ENCODE assay signal across 11 cellular contexts in the genomic region with DNA sequence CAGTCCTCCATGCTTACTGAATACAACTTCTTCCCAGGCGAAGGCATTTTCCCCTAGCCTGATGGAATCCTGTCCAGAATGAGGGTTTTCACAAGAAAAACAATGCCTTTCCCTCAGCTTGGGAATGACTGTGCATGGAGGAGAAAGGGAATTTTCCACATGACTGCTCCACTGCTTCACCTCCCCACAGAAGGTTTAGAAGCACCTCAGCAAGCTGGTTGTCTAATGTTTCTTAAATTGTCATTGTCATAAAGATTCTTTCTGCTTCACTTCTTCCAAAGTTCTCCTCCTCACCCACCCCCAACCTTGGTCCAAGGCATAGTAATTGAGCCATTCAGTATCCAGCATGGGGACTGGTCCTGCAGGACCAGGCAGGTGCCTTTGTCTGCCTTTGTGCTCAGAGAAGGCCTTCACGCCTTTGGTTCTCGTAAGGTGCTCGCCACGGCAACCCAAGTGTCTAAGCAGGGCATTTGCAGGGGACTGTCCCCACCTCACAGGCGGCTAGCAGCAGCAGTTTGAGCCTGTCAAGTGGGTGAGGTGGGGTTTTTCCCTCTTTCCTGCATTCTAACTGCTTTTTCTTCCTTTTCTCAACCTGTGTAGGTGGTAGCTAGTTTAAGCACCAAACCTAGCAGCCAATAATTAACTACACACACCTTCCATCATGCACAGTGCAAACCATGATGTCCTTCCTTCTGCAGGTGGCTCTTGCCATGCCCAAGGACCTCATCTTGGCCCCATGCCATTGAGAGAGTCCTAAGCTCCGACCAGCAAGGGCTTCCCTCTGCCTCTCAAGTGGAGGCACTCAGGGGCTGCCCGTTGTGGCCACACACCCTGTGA.
DNase-seq lines count a peak whose midpoint lies in the region; ATAC-seq and TF ChIP-seq lines count a peak whose summit lies in the region.
"Had no signal": no experiment of that assay in that cellular context is flagged by ENCODE, and none has a peak within 500 bp of the region (broad histone marks: within the 10 kb centered on the region; RNA-seq: fewer than 3 reads in every experiment).

No MANE protein-coding gene starts in this region.

- no peaks in the 10 kb centered on the region for H3K9me3 Mint-ChIP-seq in osteocyte (ENCODE audit: unreplicated experiment)
- peaks cover 0 to 5% (median 4%) of the 10 kb centered on the region in 5 donors for H3K9me3 Mint-ChIP-seq in CD8-positive, alpha-beta memory T cell

- TF ChIP-seq CTCF in esophagus muscularis mucosa (IDR thresholded peaks at IDR 0.05) (no peak), osteocyte (IDR thresholded peaks at IDR 0.05) (no peak), breast epithelium (IDR thresholded peaks at IDR 0.05) (no peak), osteoblast (IDR thresholded peaks at IDR 0.05; ENCODE audit: extremely low read depth, low read depth, low read length) (no peak)

- DNase-seq in esophagus muscularis mucosa (ENCODE audit: extremely low spot score) (peak; percentile 60), osteocyte (ENCODE audit: extremely low spot score, unreplicated experiment) (no peak), breast epithelium (ENCODE audit: low spot score in 2 of 2) (no peak), osteoblast (ENCODE audit: insufficient read length, low spot score, missing footprints) (no peak)
- no peak for DNase-seq in CD8-positive, alpha-beta memory T cell
- DNase-seq: GDM1 had no signal

- H3K27me3 Mint-ChIP-seq in osteocyte (ENCODE audit: unreplicated experiment), result peaks cover 72% of the 10 kb centered on the region
- peaks cover 23 to 35% of the 10 kb centered on the region in 2 donors for H3K27me3 Mint-ChIP-seq in CD8-positive, alpha-beta memory T cell

- WGBS in esophagus muscularis mucosa, result 85% methylated on average over 6 of the region's 8 CpGs

- H3K4me3 ChIP-seq in BLaER1 (no peak overlapping the region), esophagus muscularis mucosa (no peak overlapping the region), breast epithelium (no peak overlapping the region), osteoblast (ENCODE audit: insufficient read depth, low read length) (no peak overlapping the region)
- H3K4me3 ChIP-seq in CD8-positive, alpha-beta memory T cell (ENCODE audit: low read length), result no peak overlapping the region

- H3K27me3 ChIP-seq in BLaER1 (no peaks in the 10 kb centered on the region), esophagus muscularis mucosa (peaks cover 0 to 11% (median 0%) of the 10 kb centered on the region in 4 donors), breast epithelium (no peaks in the 10 kb centered on the region), osteoblast (ENCODE audit: insufficient read depth, low read length) (peaks cover 38% of the 10 kb centered on the region)
- peaks cover 4% of the 10 kb centered on the region for H3K27me3 ChIP-seq in CD8-positive, alpha-beta memory T cell (ENCODE audit: insufficient read depth, low read length, poor library complexity, severe bottlenecking)
- H3K27me3 ChIP-seq: neutrophil had no signal

- POLR2A ChIA-PET in CD8-positive, alpha-beta memory T cell (lab: Charles Lee), result no interaction called here

- H3K27ac ChIP-seq in BLaER1 (peak overlapping the region; percentile 5; the same call in 1 of the 2 replicates), esophagus muscularis mucosa (replicated peaks in 1 of 4) (no peak overlapping the region), breast epithelium (no peak overlapping the region), osteoblast (ENCODE audit: low read depth, low read length) (no peak overlapping the region)
- no peak overlapping the region for H3K27ac ChIP-seq in CD8-positive, alpha-beta memory T cell (ENCODE audit: low read depth, low read length)
- H3K27ac ChIP-seq: neutrophil, RWPE1 had no signal

- H3K27ac Mint-ChIP-seq in osteocyte (ENCODE audit: unreplicated experiment), result no peak overlapping the region
- no peak overlapping the region for H3K27ac Mint-ChIP-seq in CD8-positive, alpha-beta memory T cell

- intact Hi-C loops in esophagus muscularis mucosa (cut with DNase I), result no loop called here
- intact Hi-C loops in breast epithelium (cut with DNase I; ENCODE audit: low total_unique reads), result no loop called here

- no peaks in the 10 kb centered on the region for H3K36me3 ChIP-seq in BLaER1
- no peaks in the 10 kb centered on the region for H3K36me3 ChIP-seq in esophagus muscularis mucosa
- H3K36me3 ChIP-seq in CD8-positive, alpha-beta memory T cell (ENCODE audit: insufficient read depth, low read length), result no peaks in the 10 kb centered on the region
- no peaks in the 10 kb centered on the region for H3K36me3 ChIP-seq in breast epithelium
- H3K36me3 ChIP-seq in osteoblast (ENCODE audit: insufficient read depth, low read length), result no peaks in the 10 kb centered on the region
- H3K36me3 ChIP-seq: neutrophil had no signal

- H3K4me2 ChIP-seq in BLaER1 (peak overlapping the region; percentile 79), osteoblast (ENCODE audit: insufficient read depth, low read length) (no peak overlapping the region)

- H4K20me1 ChIP-seq in BLaER1, result 0 out of 2 replicates have a peak, but pooled peaks cover 8% of the 10 kb centered on the region
- no peaks in the 10 kb centered on the region for H4K20me1 ChIP-seq in osteoblast (ENCODE audit: insufficient read depth, low read length)

- TF ChIP-seq EP300 in esophagus muscularis mucosa (IDR thresholded peaks at IDR 0.05), result no peak

- H3K36me3 Mint-ChIP-seq in osteocyte (ENCODE audit: unreplicated experiment), result no peaks in the 10 kb centered on the region
- H3K36me3 Mint-ChIP-seq in CD8-positive, alpha-beta memory T cell, result peaks cover 0 to under 1% (median 0%) of the 10 kb centered on the region in 3 donors

- 0 out of 2 replicates have a peak, but pooled peaks cover 3% of the 10 kb centered on the region for H3K9me3 ChIP-seq in BLaER1
- H3K9me3 ChIP-seq in esophagus muscularis mucosa, result peaks cover 0 to 4% (median 2%) of the 10 kb centered on the region in 4 donors
- H3K9me3 ChIP-seq in CD8-positive, alpha-beta memory T cell (ENCODE audit: low read length), result no peaks in the 10 kb centered on the region
- no peaks in the 10 kb centered on the region for H3K9me3 ChIP-seq in breast epithelium
- H3K9me3 ChIP-seq in osteoblast (ENCODE audit: low read depth, low read length), result no peaks in the 10 kb centered on the region
- H3K9me3 ChIP-seq: neutrophil had no signal

- TF ChIP-seq POLR2A in esophagus muscularis mucosa (IDR thresholded peaks at IDR 0.05; ENCODE audit: low read depth) (no peak), breast epithelium (IDR thresholded peaks at IDR 0.05) (no peak)

- CTCF ChIA-PET in CD8-positive, alpha-beta memory T cell (lab: Charles Lee), result no interaction called here

- H3K79me2 ChIP-seq in osteoblast (ENCODE audit: insufficient read depth, low read length), result no peaks in the 10 kb centered on the region

- H3K4me3 Mint-ChIP-seq in osteocyte (ENCODE audit: unreplicated experiment), result no peak overlapping the region
- no peak overlapping the region for H3K4me3 Mint-ChIP-seq in CD8-positive, alpha-beta memory T cell

- no peak overlapping the region for H2AFZ ChIP-seq in osteoblast (ENCODE audit: low read length)

- no peaks in the 10 kb centered on the region for H3K4me1 Mint-ChIP-seq in osteocyte (ENCODE audit: unreplicated experiment)
- peaks cover 14 to 20% (median 18%) of the 10 kb centered on the region in 3 donors for H3K4me1 Mint-ChIP-seq in CD8-positive, alpha-beta memory T cell

- peaks cover 83% of the 10 kb centered on the region for H3K4me1 ChIP-seq in BLaER1
- no peaks in the 10 kb centered on the region for H3K4me1 ChIP-seq in esophagus muscularis mucosa
- peaks cover 9% of the 10 kb centered on the region for H3K4me1 ChIP-seq in CD8-positive, alpha-beta memory T cell (ENCODE audit: insufficient read depth, low read length)
- no peaks in the 10 kb centered on the region for H3K4me1 ChIP-seq in breast epithelium
- no peaks in the 10 kb centered on the region for H3K4me1 ChIP-seq in osteoblast (ENCODE audit: insufficient read depth, low read length)

- no peak overlapping the region for H3K9ac ChIP-seq in BLaER1

- ATAC-seq in GM19023 (IDR thresholded peaks at IDR 0.05; ENCODE audit: unreplicated experiment), result peak; percentile 83
- peak; percentile 66 for ATAC-seq in HG03159 (IDR thresholded peaks at IDR 0.05; ENCODE audit: unreplicated experiment)
